Comparison of ENCODE assay signal across 8 cellular contexts in genomic region chr17:9645858-9646555, GRCh38.
DNase-seq lines count a peak whose midpoint lies in the region; TF ChIP-seq lines count a peak whose summit lies in the region.

No MANE protein-coding gene starts in this region.

- TF ChIP-seq CTCF in astrocyte of the cerebellum (IDR thresholded peaks at IDR 0.05; ENCODE audit: low read depth, low read length, missing control alignments) = peak; percentile 19

- peak; percentile 26 for DNase-seq in activated CD4-positive, alpha-beta T cell treated with anti-CD3 and anti-CD28 coated beads for 48 hours
- DNase-seq in activated CD4-positive, alpha-beta T cell treated with anti-CD3 and anti-CD28 coated beads for 1 hour = no peak
- peak; percentile 10 for DNase-seq in NCI-H524 treated with DMSO at 0.1 percent for 48 hours (lab: John Stamatoyannopoulos, UW)
- DNase-seq in astrocyte of the cerebellum (ENCODE audit: low read depth) = no peak
- DNase-seq in islet precursor cell = peak; percentile 90
- DNase-seq in stimulated activated CD8-positive, alpha-beta memory T cell treated with anti-CD3 and anti-CD28 coated beads, Interleukin-2, amount 100 ng/mL, for 48 hours (ENCODE audit: low read depth in 2 of 2) = peak; percentile 27 to 29
- DNase-seq in AG08396 (ENCODE audit: low spot score) = no peak
- no peak for DNase-seq in NCI-H2227 treated with DMSO at 0.1 percent for 48 hours (lab: John Stamatoyannopoulos, UW)

- in situ Hi-C loops in astrocyte of the cerebellum (cut with HindIII; ENCODE audit: low sequenced_read_pairs) = no loop called here

- H3K4me3 ChIP-seq in astrocyte of the cerebellum (ENCODE audit: low read depth, low read length) = peak overlapping the region; percentile 55

Comparison
In these comparisons a context has a peak if more than half of its experiments do, and no peak if none do; other contexts are left out.
1. DNase-seq: peak in activated CD4-positive, alpha-beta T cell treated with anti-CD3 and anti-CD28 coated beads for 48 hours (single experiment), NCI-H524 treated with DMSO at 0.1 percent for 48 hours (single experiment), islet precursor cell (single experiment) and stimulated activated CD8-positive, alpha-beta memory T cell treated with anti-CD3 and anti-CD28 coated beads, Interleukin-2, amount 100 ng/mL, for 48 hours (2 of 2); none in activated CD4-positive, alpha-beta T cell treated with anti-CD3 and anti-CD28 coated beads for 1 hour (single experiment), astrocyte of the cerebellum (single experiment), AG08396 (single experiment) and NCI-H2227 treated with DMSO at 0.1 percent for 48 hours (single experiment).